ENCODE assay signal across 13 cellular contexts in the genomic region with DNA sequence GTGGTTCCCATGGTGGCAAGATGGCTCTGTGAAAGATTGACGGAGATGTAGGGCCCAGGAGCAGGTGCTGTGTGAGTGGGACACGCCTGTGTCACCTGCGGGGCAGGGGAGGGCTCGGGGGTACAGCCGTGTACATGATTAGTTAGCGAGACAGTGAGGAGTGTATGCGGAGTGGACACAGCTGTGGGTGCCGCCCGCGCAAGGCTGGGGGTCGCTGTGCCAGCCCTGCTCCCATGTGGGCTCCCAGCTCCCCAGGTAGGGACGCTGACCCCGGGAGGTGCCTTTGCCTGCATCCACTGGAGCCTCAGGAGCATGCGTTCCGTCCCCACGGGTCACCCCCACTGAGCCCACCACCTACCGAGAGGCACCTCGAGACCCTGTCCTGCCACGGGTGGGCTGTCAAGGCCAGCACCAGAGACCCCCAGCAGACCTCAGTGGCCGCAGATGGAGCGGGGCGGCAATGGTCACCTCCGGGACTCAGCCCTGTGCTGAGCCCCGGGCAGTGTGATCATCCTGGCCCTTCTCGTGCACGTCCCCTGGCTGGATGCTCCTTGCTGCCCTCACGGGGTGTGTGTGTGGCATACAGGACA. TPM values are rescaled to one million over a fixed set of nuclear protein-coding genes. Genes with fewer than 3 reads are reported as not detected.
DNase-seq lines count a peak whose midpoint lies in the region; ATAC-seq, FAIRE-seq and TF ChIP-seq lines count a peak whose summit lies in the region.
"Had no signal": no experiment of that assay in that cellular context is flagged by ENCODE, and none has a peak within 500 bp of the region (broad histone marks: within the 10 kb centered on the region; RNA-seq: fewer than 3 reads in every experiment).

No MANE protein-coding gene starts in this region.

- in situ Hi-C loops in K562 (cut with MboI): no loop called here

- ATAC-seq in K562: no peak; the same call in 2 of the 3 replicates
- no peak for ATAC-seq in HG03439 (IDR thresholded peaks at IDR 0.05; ENCODE audit: unreplicated experiment)
- no peak for ATAC-seq in HG03108 (IDR thresholded peaks at IDR 0.05; ENCODE audit: unreplicated experiment)

- H3K79me2 ChIP-seq in K562 (ENCODE audit: control insufficient read depth, insufficient read depth, low read length): peaks cover 96% of the 10 kb centered on the region

- intact Hi-C loops in CD14-positive monocyte (cut with micrococcal nuclease): no loop called here
- intact Hi-C loops in K562 (cut with micrococcal nuclease): no loop called here

- TF ChIP-seq POLR2A in K562 (conservative IDR thresholded peaks at IDR 0.05): no peak; the same call in 1 of the 2 replicates

- no peak for TF ChIP-seq RAD21 in K562 (CRISPR knock-in tag; conservative IDR thresholded peaks at IDR 0.05 in 1 of 2, IDR thresholded peaks at IDR 0.05 in 1 of 2)

- H3K36me3 Mint-ChIP-seq in CD14-positive monocyte: peaks cover 19 to 33% of the 10 kb centered on the region in 2 donors
- H3K36me3 Mint-ChIP-seq: immature natural killer cell had no signal

- H2AFZ ChIP-seq in K562 (ENCODE audit: low read depth, low read length): no peak overlapping the region

- peaks cover 14% of the 10 kb centered on the region for H4K20me1 ChIP-seq in K562 (replicated peaks; ENCODE audit: control insufficient read depth, insufficient read depth, low read length)

- WGBS in K562 (ENCODE audit: insufficient coverage, low coverage, missing lambda C conversion rate): 95% methylated on average over 24 of the region's 27 CpGs

- POLR2A ChIA-PET in K562 (lab: Yijun Ruan, JAX): interaction anchor here (1.0 kb wide), 1 partner anchor 8 kb away, joined by 3 read pairs; no protein-coding TSS in a partner anchor

- no peaks in the 10 kb centered on the region for H3K9me3 Mint-ChIP-seq in CD14-positive monocyte
- H3K9me3 Mint-ChIP-seq: activated naive CD8-positive, alpha-beta T cell treated with anti-CD3 and anti-CD28 coated beads, Interleukin-2, amount 50 U/mL, for 24 hours; immature natural killer cell had no signal

- no peak overlapping the region for H3K4me2 ChIP-seq in K562 (ENCODE audit: insufficient read depth, low read length)

- H3K36me3 ChIP-seq in K562 (ENCODE audit: control insufficient read depth, insufficient read depth, low read length) (peaks cover 68% of the 10 kb centered on the region; the same call in 1 of the 3 replicates), muscle layer of duodenum (ENCODE audit: control insufficient read depth in 1 of 2, insufficient read depth in 2 of 2, low read length in 2 of 2) (peaks cover 0 to 23% of the 10 kb centered on the region in 2 donors)

- no peaks in the 10 kb centered on the region for H3K27me3 Mint-ChIP-seq in CD14-positive monocyte (ENCODE audit: low read depth in 3 of 3)
- H3K27me3 Mint-ChIP-seq: activated naive CD8-positive, alpha-beta T cell treated with anti-CD3 and anti-CD28 coated beads, Interleukin-2, amount 50 U/mL, for 24 hours had no signal

- no peak overlapping the region for H3K4me3 Mint-ChIP-seq in CD14-positive monocyte
- H3K4me3 Mint-ChIP-seq: activated naive CD8-positive, alpha-beta T cell treated with anti-CD3 and anti-CD28 coated beads, Interleukin-2, amount 50 U/mL, for 24 hours; immature natural killer cell had no signal

- peak overlapping the region in 6 of 7 donors; percentile 25 to 83 (median 72) for H3K27ac Mint-ChIP-seq in CD14-positive monocyte
- H3K27ac Mint-ChIP-seq: activated naive CD8-positive, alpha-beta T cell treated with anti-CD3 and anti-CD28 coated beads, Interleukin-2, amount 50 U/mL, for 24 hours had no signal

- H3K4me1 ChIP-seq in K562 (replicated peaks in 1 of 2; ENCODE audit: control insufficient read depth in 2 of 2, insufficient read depth in 2 of 2, low read length in 2 of 2) (peaks cover 2 to 80% of the 10 kb centered on the region in 2 experiments; a peak in 4 of 5 replicates), muscle layer of duodenum (ENCODE audit: control insufficient read depth in 1 of 2, insufficient read depth in 2 of 2, low read length in 2 of 2) (peaks cover 0 to 7% of the 10 kb centered on the region in 2 donors)

- no peak for FAIRE-seq in K562 (lab: Jason Lieb, UNC)

- CTCF ChIA-PET in K562 (lab: Yijun Ruan, JAX; ENCODE audit: low intra/inter-chr PET ratio): no interaction called here

- H3K9me1 ChIP-seq in K562 (ENCODE audit: control insufficient read depth, insufficient read depth, low read length): peaks cover 12% of the 10 kb centered on the region

- TF ChIP-seq CTCF in CD14-positive monocyte (IDR thresholded peaks at IDR 0.05) (no peak), K562 (IDR thresholded peaks at IDR 0.05 in 2 of 3, conservative IDR thresholded peaks at IDR 0.05 in 1 of 3; ENCODE audit: insufficient read depth in 2 of 3, low read depth in 1 of 3, low read length in 3 of 3) (no peak)

- no peak for TF ChIP-seq EP300 in K562 (IDR thresholded peaks at IDR 0.05; ENCODE audit: low read length)

- H3K9ac ChIP-seq in K562 (ENCODE audit: insufficient read depth in 1 of 2, low read depth in 2 of 2, low read length in 2 of 2): peak overlapping the region in 1 of 2 experiments; percentile 88; a peak in 3 of 4 replicates

- H3K27me3 ChIP-seq in K562 (ENCODE audit: control insufficient read depth in 2 of 2, insufficient read depth in 2 of 2, low read length in 2 of 2) (no peaks in the 10 kb centered on the region), muscle layer of duodenum (ENCODE audit: low read depth, low read length) (no peaks in the 10 kb centered on the region)

- no TSS peak for BruUV-seq in K562 (replicated peaks; lab: Mats Ljungman, UMichigan)

- DNase-seq in CD14-positive monocyte (ENCODE audit: low spot score) (no peak), K562 (ENCODE audit: extremely low read depth in 1 of 4, low spot score in 3 of 4) (no peak), NCI-H2107 (lab: John Stamatoyannopoulos, UW) (no peak)
- DNase-seq: activated CD4-positive, CD25-positive, alpha-beta regulatory T cell treated with anti-CD3 and anti-CD28 coated beads, Interleukin-2, amount 50 U/mL, for 72 hours; activated naive CD8-positive, alpha-beta T cell treated with anti-CD3 and anti-CD28 coated beads, Interleukin-2, amount 50 U/mL, for 24 hours; cortex of kidney; immature natural killer cell; NCI-H1092; stimulated activated CD4-positive, alpha-beta T cell treated with anti-CD3 and anti-CD28 coated beads, Interleukin-2, amount 100 ng/mL, for 24 hours had no signal

- H3K27ac ChIP-seq in K562 (ENCODE audit: extremely low read depth, low read depth, low read length) (no peak overlapping the region; the same call in 2 of the 3 replicates), muscle layer of duodenum (ENCODE audit: low read length) (peak overlapping the region; percentile 31)

- H3K4me1 Mint-ChIP-seq in CD14-positive monocyte: peaks cover 10% of the 10 kb centered on the region

- H3K9me3 ChIP-seq in K562 (replicated peaks; ENCODE audit: control insufficient read depth, insufficient read depth, low read depth, low read length): no peaks in the 10 kb centered on the region
- H3K9me3 ChIP-seq in muscle layer of duodenum (ENCODE audit: control insufficient read depth in 1 of 2, low read length in 2 of 2): no peaks in the 10 kb centered on the region

- no peak overlapping the region for H3K4me3 ChIP-seq in K562
- H3K4me3 ChIP-seq in muscle layer of duodenum (ENCODE audit: low read depth in 1 of 2, low read length in 2 of 2): no peak overlapping the region

RNA-seq across cellular contexts. Expression of a gene that starts 7.4 kb away (rescaled TPM):
- 1 to 10 TPM; 3.4 to 3.9 TPM for polyA plus RNA-seq in CD14-positive monocyte
- total RNA-seq in K562 (2011; cell fraction: chromatin; rRNA removed; ENCODE audit: low replicate concordance): 95.0 and 335 TPM in 2 replicates
- total RNA-seq in K562 (2011; cell fraction: nucleolus; rRNA removed): 221 and 227 TPM in 2 replicates
- total RNA-seq in K562 (2011; cell fraction: nucleoplasm; rRNA removed): 99.2 and 108 TPM in 2 replicates
- 63.2 and 81.8 TPM in 2 replicates for total RNA-seq in K562 (2014; rRNA removed)
- total RNA-seq in K562 (2014; rRNA removed; fragmentation: Illumina TruSeq; extraction: Trizol): 4.2 and 4.3 TPM in 2 replicates
- 26.1 and 28.1 TPM in 2 replicates for total RNA-seq in K562 (2015; rRNA removed; fragmentation: Illumina TruSeq; extraction: Trizol)
- total RNA-seq in K562 (2021): 105 and 111 TPM in 2 replicates
- polyA plus RNA-seq in K562 (2011; rRNA removed): 14.2 and 20.5 TPM in 2 replicates
- polyA plus RNA-seq in K562 (2011; cell fraction: cytosol; rRNA removed): 20.0 and 89.6 TPM in 2 replicates
- 120 and 194 TPM in 2 replicates for polyA plus RNA-seq in K562 (2011; cell fraction: nucleus; rRNA removed)
- 43.4 and 45.5 TPM in 2 replicates for polyA plus RNA-seq in K562 (2012)
- polyA plus RNA-seq in K562 (2014; fragmentation: Illumina TruSeq; extraction: Trizol): 4.9 and 23.2 TPM in 2 replicates
- under 1 TPM; 0.62 to 0.77 TPM for polyA plus RNA-seq in K562 (2014; fragmentation: Nextera tagmentation; extraction: Ambion mirVana)
- polyA plus RNA-seq in K562 (2014; rRNA removed): 50.2 and 52.3 TPM in 2 replicates
- polyA minus RNA-seq in K562 (2011; rRNA and poly(A)+ RNA removed): 5.4 and 12.8 TPM in 2 replicates
- 69.7 and 71.5 TPM in 2 replicates for polyA minus RNA-seq in K562 (2011; cell fraction: cytosol; rRNA and poly(A)+ RNA removed)
- polyA minus RNA-seq in K562 (2011; cell fraction: nucleus; rRNA and poly(A)+ RNA removed): 29.7 and 35.1 TPM in 2 replicates

RNA-seq across cellular contexts. Expression of a gene that starts 25.2 kb away (rescaled TPM):
- not detected for polyA plus RNA-seq in CD14-positive monocyte
- total RNA-seq in K562 (2011; cell fraction: chromatin; rRNA removed; ENCODE audit: low replicate concordance): 0.18 and 0.79 TPM in 2 replicates
- total RNA-seq in K562 (2011; cell fraction: nucleolus; rRNA removed): 0.66 and 1.3 TPM in 2 replicates
- total RNA-seq in K562 (2011; cell fraction: nucleoplasm; rRNA removed): 0.29 and 0.53 TPM in 2 replicates
- 0.41 and 0.45 TPM in 2 replicates for total RNA-seq in K562 (2014; rRNA removed)
- total RNA-seq in K562 (2014; rRNA removed; fragmentation: Illumina TruSeq; extraction: Trizol): not detected in 2 replicates
- 0.08 TPM in 1 of 2 replicates, not detected in the other for total RNA-seq in K562 (2015; rRNA removed; fragmentation: Illumina TruSeq; extraction: Trizol)
- total RNA-seq in K562 (2021): 0.18 and 0.42 TPM in 2 replicates
- 0.09 and 0.17 TPM in 2 replicates for polyA plus RNA-seq in K562 (2011; rRNA removed)
- 0.07 and 1.2 TPM in 2 replicates for polyA plus RNA-seq in K562 (2011; cell fraction: cytosol; rRNA removed)
- polyA plus RNA-seq in K562 (2011; cell fraction: nucleus; rRNA removed): 0.20 and 2.2 TPM in 2 replicates
- polyA plus RNA-seq in K562 (2012): 0.09 and 0.14 TPM in 2 replicates
- 0.07 TPM in 1 of 2 replicates, not detected in the other for polyA plus RNA-seq in K562 (2014; fragmentation: Illumina TruSeq; extraction: Trizol)
- polyA plus RNA-seq in K562 (2014; fragmentation: Nextera tagmentation; extraction: Ambion mirVana): not detected
- polyA plus RNA-seq in K562 (2014; rRNA removed): 0.15 and 0.24 TPM in 2 replicates
- polyA minus RNA-seq in K562 (2011; rRNA and poly(A)+ RNA removed): not detected in 2 replicates
- not detected in 2 replicates for polyA minus RNA-seq in K562 (2011; cell fraction: cytosol; rRNA and poly(A)+ RNA removed)
- 0.27 TPM in 1 of 2 replicates, not detected in the other for polyA minus RNA-seq in K562 (2011; cell fraction: nucleus; rRNA and poly(A)+ RNA removed)
- total RNA-seq: OCI-LY7 had no signal
- polyA plus RNA-seq: immature natural killer cell had no signal

RNA-seq across cellular contexts. Expression of a gene that starts 31.9 kb away (rescaled TPM):
- under 1 TPM; 0.29 to 0.57 TPM for polyA plus RNA-seq in CD14-positive monocyte
- total RNA-seq in K562 (2011; cell fraction: chromatin; rRNA removed; ENCODE audit: low replicate concordance): 3.1 and 8.5 TPM in 2 replicates
- total RNA-seq in K562 (2011; cell fraction: nucleolus; rRNA removed): 8.4 and 8.8 TPM in 2 replicates
- 5.0 TPM in 2 replicates for total RNA-seq in K562 (2011; cell fraction: nucleoplasm; rRNA removed)
- total RNA-seq in K562 (2014; rRNA removed): 2.6 and 3.1 TPM in 2 replicates
- total RNA-seq in K562 (2014; rRNA removed; fragmentation: Illumina TruSeq; extraction: Trizol): 0.47 and 0.48 TPM in 2 replicates
- total RNA-seq in K562 (2015; rRNA removed; fragmentation: Illumina TruSeq; extraction: Trizol): 1.2 and 1.3 TPM in 2 replicates
- total RNA-seq in K562 (2021): 2.0 and 3.0 TPM in 2 replicates
- polyA plus RNA-seq in K562 (2011; rRNA removed): 1.3 and 1.7 TPM in 2 replicates
- polyA plus RNA-seq in K562 (2011; cell fraction: cytosol; rRNA removed): 2.0 and 4.5 TPM in 2 replicates
- polyA plus RNA-seq in K562 (2011; cell fraction: nucleus; rRNA removed): 6.2 and 8.3 TPM in 2 replicates
- 1.7 and 7.2 TPM in 2 replicates for polyA plus RNA-seq in K562 (2012)
- polyA plus RNA-seq in K562 (2014; fragmentation: Illumina TruSeq; extraction: Trizol): 0.24 and 1.1 TPM in 2 replicates
- polyA plus RNA-seq in K562 (2014; fragmentation: Nextera tagmentation; extraction: Ambion mirVana): not detected
- polyA plus RNA-seq in K562 (2014; rRNA removed): 3.2 and 3.7 TPM in 2 replicates
- polyA minus RNA-seq in K562 (2011; rRNA and poly(A)+ RNA removed): 0.39 and 0.51 TPM in 2 replicates
- polyA minus RNA-seq in K562 (2011; cell fraction: cytosol; rRNA and poly(A)+ RNA removed): 1.3 TPM in 1 of 2 replicates, not detected in the other
- 6.5 and 8.1 TPM in 2 replicates for polyA minus RNA-seq in K562 (2011; cell fraction: nucleus; rRNA and poly(A)+ RNA removed)

RNA-seq across cellular contexts. Expression of a gene that starts 34.8 kb away (rescaled TPM):
- polyA plus RNA-seq in CD14-positive monocyte: 10 to 100 TPM; 11.4 to 12.1 TPM
- 51.8 and 208 TPM in 2 replicates for total RNA-seq in K562 (2011; cell fraction: chromatin; rRNA removed; ENCODE audit: low replicate concordance)
- total RNA-seq in K562 (2011; cell fraction: nucleolus; rRNA removed): 193 and 220 TPM in 2 replicates
- 84.0 and 92.9 TPM in 2 replicates for total RNA-seq in K562 (2011; cell fraction: nucleoplasm; rRNA removed)
- 30.7 and 36.1 TPM in 2 replicates for total RNA-seq in K562 (2014; rRNA removed)
- total RNA-seq in K562 (2014; rRNA removed; fragmentation: Illumina TruSeq; extraction: Trizol): 2.3 and 3.4 TPM in 2 replicates
- 14.1 and 14.3 TPM in 2 replicates for total RNA-seq in K562 (2015; rRNA removed; fragmentation: Illumina TruSeq; extraction: Trizol)
- total RNA-seq in K562 (2021): 43.7 and 49.6 TPM in 2 replicates
- 11.2 and 19.4 TPM in 2 replicates for polyA plus RNA-seq in K562 (2011; rRNA removed)
- polyA plus RNA-seq in K562 (2011; cell fraction: cytosol; rRNA removed): 15.7 and 51.3 TPM in 2 replicates
- 84.7 and 175 TPM in 2 replicates for polyA plus RNA-seq in K562 (2011; cell fraction: nucleus; rRNA removed)
- polyA plus RNA-seq in K562 (2012): 22.2 and 33.3 TPM in 2 replicates
- 11.7 and 21.9 TPM in 2 replicates for polyA plus RNA-seq in K562 (2014; fragmentation: Illumina TruSeq; extraction: Trizol)
- 1 to 10 TPM in 1 of 2 experiments, under 1 TPM in 1; 0.20 to 2.5 TPM for polyA plus RNA-seq in K562 (2014; fragmentation: Nextera tagmentation; extraction: Ambion mirVana)
- polyA plus RNA-seq in K562 (2014; rRNA removed): 42.1 and 42.3 TPM in 2 replicates
- 9.6 and 17.9 TPM in 2 replicates for polyA minus RNA-seq in K562 (2011; rRNA and poly(A)+ RNA removed)
- polyA minus RNA-seq in K562 (2011; cell fraction: cytosol; rRNA and poly(A)+ RNA removed): 11.2 and 15.5 TPM in 2 replicates
- 33.2 and 44.4 TPM in 2 replicates for polyA minus RNA-seq in K562 (2011; cell fraction: nucleus; rRNA and poly(A)+ RNA removed)

RNA-seq across cellular contexts. Expression of a gene that starts 54.9 kb away (rescaled TPM):
- 10 to 100 TPM; 10.0 to 10.9 TPM for polyA plus RNA-seq in CD14-positive monocyte
- total RNA-seq in K562 (2011; cell fraction: chromatin; rRNA removed; ENCODE audit: low replicate concordance): 10.6 and 36.6 TPM in 2 replicates
- 24.2 and 24.8 TPM in 2 replicates for total RNA-seq in K562 (2011; cell fraction: nucleolus; rRNA removed)
- 15.5 and 15.6 TPM in 2 replicates for total RNA-seq in K562 (2011; cell fraction: nucleoplasm; rRNA removed)
- 22.3 and 26.0 TPM in 2 replicates for total RNA-seq in K562 (2014; rRNA removed)
- 1.9 and 2.5 TPM in 2 replicates for total RNA-seq in K562 (2014; rRNA removed; fragmentation: Illumina TruSeq; extraction: Trizol)
- 10.1 and 11.4 TPM in 2 replicates for total RNA-seq in K562 (2015; rRNA removed; fragmentation: Illumina TruSeq; extraction: Trizol)
- total RNA-seq in K562 (2021): 23.4 and 25.3 TPM in 2 replicates
- 8.7 and 10.9 TPM in 2 replicates for polyA plus RNA-seq in K562 (2011; rRNA removed)
- 15.6 and 35.2 TPM in 2 replicates for polyA plus RNA-seq in K562 (2011; cell fraction: cytosol; rRNA removed)
- 22.1 and 35.1 TPM in 2 replicates for polyA plus RNA-seq in K562 (2011; cell fraction: nucleus; rRNA removed)
- polyA plus RNA-seq in K562 (2012): 15.7 and 28.1 TPM in 2 replicates
- 5.6 and 13.3 TPM in 2 replicates for polyA plus RNA-seq in K562 (2014; fragmentation: Illumina TruSeq; extraction: Trizol)
- under 1 TPM; 0.17 to 0.50 TPM for polyA plus RNA-seq in K562 (2014; fragmentation: Nextera tagmentation; extraction: Ambion mirVana)
- 20.9 and 22.3 TPM in 2 replicates for polyA plus RNA-seq in K562 (2014; rRNA removed)
- 2.9 and 5.0 TPM in 2 replicates for polyA minus RNA-seq in K562 (2011; rRNA and poly(A)+ RNA removed)
- polyA minus RNA-seq in K562 (2011; cell fraction: cytosol; rRNA and poly(A)+ RNA removed): 10.3 and 15.5 TPM in 2 replicates
- polyA minus RNA-seq in K562 (2011; cell fraction: nucleus; rRNA and poly(A)+ RNA removed): 4.8 and 5.1 TPM in 2 replicates
